Comparison of ENCODE assay signal across 11 cellular contexts in genomic region chr2:238100049-238100820, GRCh38. TPM values are rescaled to one million over a fixed set of nuclear protein-coding genes. Genes with fewer than 3 reads are reported as not detected.
DNase-seq lines count a peak whose midpoint lies in the region; ATAC-seq, FAIRE-seq and TF ChIP-seq lines count a peak whose summit lies in the region.
"Had no signal": no experiment of that assay in that cellular context is flagged by ENCODE, and none has a peak within 500 bp of the region (broad histone marks: within the 10 kb centered on the region; RNA-seq: fewer than 3 reads in every experiment).

Gene ESPNL, plus strand, starts transcription at chr2:238100340. Its CDS starts 80 bp downstream, at chr2:238100420.

- no peaks in the 10 kb centered on the region for H3K27me3 ChIP-seq in spleen (replicated peaks in 1 of 7)

- peaks cover 2% of the 10 kb centered on the region for H3K4me1 Mint-ChIP-seq in activated naive CD8-positive, alpha-beta T cell treated with anti-CD3 and anti-CD28 coated beads, Interleukin-2, amount 10 ng/mL, durations not matched to agents 7 days and 5 days
- H3K4me1 Mint-ChIP-seq: stimulated activated effector memory CD8-positive, alpha-beta T cell treated with anti-CD3 and anti-CD28 coated beads, Interleukin-12 subunit alpha, Interleukin-12 subunit beta, amount 100 ng/mL, for 72 hours had no signal

- no peak within 1 kb of the TSS for H3K4me3 Mint-ChIP-seq in activated naive CD8-positive, alpha-beta T cell treated with anti-CD3 and anti-CD28 coated beads, Interleukin-2, amount 10 ng/mL, durations not matched to agents 7 days and 5 days
- H3K4me3 Mint-ChIP-seq: stimulated activated effector memory CD8-positive, alpha-beta T cell treated with anti-CD3 and anti-CD28 coated beads, Interleukin-12 subunit alpha, Interleukin-12 subunit beta, amount 100 ng/mL, for 72 hours had no signal

- TF ChIP-seq POLR2A in spleen (IDR thresholded peaks at IDR 0.05) (no peak), GM12891 (IDR thresholded peaks at IDR 0.05; ENCODE audit: low read depth, low read length) (no peak), H54 (IDR thresholded peaks at IDR 0.05; ENCODE audit: low read depth, low read length) (no peak)

- DNase-seq in ELR (ENCODE audit: low read depth), result peak; percentile 32
- DNase-seq in NCI-H226, result peak; percentile 68
- DNase-seq in activated naive CD8-positive, alpha-beta T cell treated with anti-CD3 and anti-CD28 coated beads, Interleukin-2, amount 10 ng/mL, durations not matched to agents 7 days and 5 days, result peak; percentile 25
- peak; percentile 76 for DNase-seq in spleen
- no peak for DNase-seq in GM12891 (ENCODE audit: insufficient read length, low spot score)
- DNase-seq in H54 (ENCODE audit: insufficient read length, low spot score), result no peak
- DNase-seq: GOT3 had no signal

- FAIRE-seq in GM12891 (lab: Jason Lieb, UNC) (no peak), H54 (lab: Jason Lieb, UNC) (no peak)
- FAIRE-seq: islet of Langerhans had no signal

- POLR2A ChIA-PET in activated naive CD8-positive, alpha-beta T cell treated with anti-CD3 and anti-CD28 coated beads, Interleukin-2, amount 10 ng/mL, durations not matched to agents 7 days and 5 days (lab: Charles Lee), result no interaction called here

- ATAC-seq in activated naive CD8-positive, alpha-beta T cell treated with anti-CD3 and anti-CD28 coated beads, Interleukin-2, amount 10 ng/mL, durations not matched to agents 7 days and 5 days (ENCODE audit: low read depth), result no peak
- no peak for ATAC-seq in HG03342 (IDR thresholded peaks at IDR 0.05; ENCODE audit: unreplicated experiment)
- ATAC-seq: activated naive CD4-positive, alpha-beta T cell treated with anti-CD3 and anti-CD28 coated beads, Interleukin-2, amount 50 U/mL, for 72 hours; stimulated activated effector memory CD8-positive, alpha-beta T cell treated with anti-CD3 and anti-CD28 coated beads, Interleukin-12 subunit alpha, Interleukin-12 subunit beta, amount 100 ng/mL, for 72 hours had no signal

- H3K36me3 ChIP-seq in spleen, result peaks cover 0 to 4% (median 0%) of the 10 kb centered on the region in 6 donors

- no peaks in the 10 kb centered on the region for H3K9me3 Mint-ChIP-seq in activated naive CD8-positive, alpha-beta T cell treated with anti-CD3 and anti-CD28 coated beads, Interleukin-2, amount 10 ng/mL, durations not matched to agents 7 days and 5 days
- H3K9me3 Mint-ChIP-seq: activated naive CD4-positive, alpha-beta T cell treated with anti-CD3 and anti-CD28 coated beads, Interleukin-2, amount 50 U/mL, for 72 hours; stimulated activated effector memory CD8-positive, alpha-beta T cell treated with anti-CD3 and anti-CD28 coated beads, Interleukin-12 subunit alpha, Interleukin-12 subunit beta, amount 100 ng/mL, for 72 hours had no signal

- H3K36me3 Mint-ChIP-seq in activated naive CD8-positive, alpha-beta T cell treated with anti-CD3 and anti-CD28 coated beads, Interleukin-2, amount 10 ng/mL, durations not matched to agents 7 days and 5 days, result no peaks in the 10 kb centered on the region

- H3K4me1 ChIP-seq in spleen, result peaks cover 5 to 27% (median 19%) of the 10 kb centered on the region in 6 donors

- H3K27ac ChIP-seq in spleen, result peak within 1 kb of the TSS in 6 of 8 donors; percentile 22 to 81 (median 74)

- WGBS in spleen, 5 donors, result 74 to 87% (median 78%) methylated on average over 15 to 38 of the region's 38 CpGs

- H3K27ac Mint-ChIP-seq in activated naive CD8-positive, alpha-beta T cell treated with anti-CD3 and anti-CD28 coated beads, Interleukin-2, amount 10 ng/mL, durations not matched to agents 7 days and 5 days, result no peak within 1 kb of the TSS
- H3K27ac Mint-ChIP-seq: stimulated activated effector memory CD8-positive, alpha-beta T cell treated with anti-CD3 and anti-CD28 coated beads, Interleukin-12 subunit alpha, Interleukin-12 subunit beta, amount 100 ng/mL, for 72 hours had no signal

- no peaks in the 10 kb centered on the region for H3K27me3 Mint-ChIP-seq in activated naive CD8-positive, alpha-beta T cell treated with anti-CD3 and anti-CD28 coated beads, Interleukin-2, amount 10 ng/mL, durations not matched to agents 7 days and 5 days

- intact Hi-C loops in spleen (cut with DNase I; ENCODE audit: low total_unique reads), result no loop called here

- no peaks in the 10 kb centered on the region for H3K9me3 ChIP-seq in spleen

- TF ChIP-seq CTCF in spleen (IDR thresholded peaks at IDR 0.05 in 8 of 11, conservative IDR thresholded peaks at IDR 0.05 in 3 of 11), result no peak

- no peak within 1 kb of the TSS for H3K4me3 ChIP-seq in spleen

TF ChIP-seq in GM12891, 5 proteins besides CTCF, POLR2A, EP300 and RAD21:
- TF ChIP-seq PAX5 (IDR thresholded peaks at IDR 0.05; ENCODE audit: insufficient read depth, low read length, severe bottlenecking) (no peak), TAF1 (IDR thresholded peaks at IDR 0.05; ENCODE audit: low read depth, low read length) (no peak), SPI1 (IDR thresholded peaks at IDR 0.05; ENCODE audit: low read depth, low read length) (no peak), POU2F2 (IDR thresholded peaks at IDR 0.05; ENCODE audit: low read depth, low read length) (no peak), POLR2AphosphoS5 (IDR thresholded peaks at IDR 0.05; ENCODE audit: low read depth, low read length) (no peak)
TF ChIP-seq in GM12891: peak in this region for 0.

RNA-seq across cellular contexts. Expression of gene ESPNL, which starts in this region (rescaled TPM):
- total RNA-seq in activated naive CD8-positive, alpha-beta T cell treated with anti-CD3 and anti-CD28 coated beads, Interleukin-2, amount 10 ng/mL, durations not matched to agents 7 days and 5 days, result under 1 TPM; 0.09 to 0.11 TPM
- total RNA-seq in spleen, result 1 to 10 TPM in 4 of 7 donors, under 1 TPM in 3; 0.65 to 5.1 (median 1.5) TPM
- polyA plus RNA-seq in spleen, result 1 to 10 TPM; 1.3 to 6.2 (median 3.8) TPM
- 1.2 TPM for polyA plus RNA-seq in GM12891 (2012; ENCODE audit: low read depth, missing spikeins)

Comparison
In these comparisons a context has a peak if more than half of its experiments do, and no peak if none do; other contexts are left out.
1. Peak in DNase-seq in activated naive CD8-positive, alpha-beta T cell treated with anti-CD3 and anti-CD28 coated beads, Interleukin-2, amount 10 ng/mL, durations not matched to agents 7 days and 5 days; RNA of the gene not detected or under 1 TPM.
2. DNase-seq: peak in ELR (single experiment), NCI-H226 (single experiment) and spleen (single experiment); none in GM12891 (single experiment) and H54 (single experiment).